Comparison of ENCODE assay signal across 29 cellular contexts in the genomic region with DNA sequence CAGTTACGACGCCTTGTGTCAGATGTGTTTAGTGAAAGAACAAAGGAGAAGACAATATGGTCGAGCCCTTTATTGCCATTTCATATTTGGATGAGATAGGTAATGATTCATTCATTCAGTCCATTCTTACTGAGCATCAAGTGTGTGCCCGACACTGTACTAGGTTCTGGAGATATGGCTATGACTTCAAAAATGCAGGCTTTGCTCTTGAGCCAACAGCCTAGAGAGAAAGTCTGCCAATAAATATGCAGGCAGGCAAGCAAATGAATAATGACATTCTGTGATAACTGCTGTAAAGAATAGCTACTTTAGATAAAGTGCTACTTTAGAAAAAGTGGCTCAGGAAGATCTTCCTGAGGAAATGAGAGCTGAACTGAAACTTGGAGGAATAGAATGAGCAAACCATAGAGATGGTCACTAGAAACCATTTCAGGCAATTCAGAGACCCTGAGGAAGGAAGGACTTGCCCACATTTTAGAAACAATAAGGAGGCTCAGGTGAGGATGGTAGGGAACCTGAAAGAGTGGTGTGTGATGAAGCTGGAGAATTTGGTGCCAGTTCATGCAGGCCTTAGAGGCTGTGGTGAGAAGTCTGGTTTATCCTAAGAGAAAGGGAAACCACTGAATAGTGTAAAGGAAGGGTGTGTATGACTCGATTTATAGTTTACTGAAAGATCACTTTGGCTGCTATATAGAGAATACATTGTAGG.
DNase-seq lines count a peak whose midpoint lies in the region; ATAC-seq, FAIRE-seq and TF ChIP-seq lines count a peak whose summit lies in the region.
"Had no signal": no experiment of that assay in that cellular context is flagged by ENCODE, and none has a peak within 500 bp of the region (broad histone marks: within the 10 kb centered on the region; RNA-seq: fewer than 3 reads in every experiment).

No MANE protein-coding gene starts in this region.

- ATAC-seq in CD8-positive, alpha-beta T cell = no peak
- ATAC-seq in pancreas = peak in 3 of 4 donors; percentile 50 to 59 (median 58)

- H2BK15ac ChIP-seq in mesendoderm (replicated peaks; ENCODE audit: low read depth) = no peak overlapping the region

- no peak for TF ChIP-seq CTCF in CD8-positive, alpha-beta T cell (IDR thresholded peaks at IDR 0.05)
- TF ChIP-seq CTCF in esophagus muscularis mucosa (IDR thresholded peaks at IDR 0.05) = no peak
- TF ChIP-seq CTCF in pancreas (IDR thresholded peaks at IDR 0.05) = no peak
- no peak for TF ChIP-seq CTCF in HFFc6 (IDR thresholded peaks at IDR 0.05)

- no peak overlapping the region for H4K8ac ChIP-seq in mesendoderm (ENCODE audit: low read depth, low read length)

- peaks cover 52% of the 10 kb centered on the region for H3K36me3 Mint-ChIP-seq in activated naive CD4-positive, alpha-beta T cell treated with anti-CD3 and anti-CD28 coated beads, Interleukin-2, amount 10 ng/mL, durations not matched to agents 7 days and 5 days
- peaks cover 46% of the 10 kb centered on the region for H3K36me3 Mint-ChIP-seq in CD8-positive, alpha-beta T cell
- H3K36me3 Mint-ChIP-seq in HFFc6 (ENCODE audit: low read depth) = peaks cover 14% of the 10 kb centered on the region

- H3K23ac ChIP-seq in mesendoderm (ENCODE audit: low read length) = no peak overlapping the region

- TF ChIP-seq EP300 in esophagus muscularis mucosa (IDR thresholded peaks at IDR 0.05) = no peak

- no peak for FAIRE-seq in pancreas (lab: Jason Lieb, UNC)
- FAIRE-seq: D721Med, GM12892, kidney, small intestine had no signal

- no peaks in the 10 kb centered on the region for H3K79me2 ChIP-seq in mesendoderm (ENCODE audit: control insufficient read depth, insufficient read depth, low read length)

- no peak for TF ChIP-seq POLR2A in esophagus muscularis mucosa (IDR thresholded peaks at IDR 0.05; ENCODE audit: low read depth)

- H3K36me3 ChIP-seq in CD8-positive, alpha-beta T cell (ENCODE audit: insufficient read depth, low read length) = peaks cover 4% of the 10 kb centered on the region
- H3K36me3 ChIP-seq in esophagus muscularis mucosa (peaks cover 0 to 49% (median 17%) of the 10 kb centered on the region in 4 donors), pancreas (no peaks in the 10 kb centered on the region), mesendoderm (ENCODE audit: control insufficient read depth, insufficient read depth, low read length) (no peaks in the 10 kb centered on the region)
- H3K36me3 ChIP-seq: BE2C had no signal

- H2BK120ac ChIP-seq in mesendoderm (ENCODE audit: low read depth, low read length) = no peak overlapping the region

- H2AK5ac ChIP-seq in mesendoderm (ENCODE audit: low read length) = no peak overlapping the region

- H3K4me3 ChIP-seq in CD8-positive, alpha-beta T cell (ENCODE audit: low read depth, low read length) = no peak overlapping the region
- H3K4me3 ChIP-seq in esophagus muscularis mucosa (no peak overlapping the region), pancreas (no peak overlapping the region), mesendoderm (ENCODE audit: low read length) (no peak overlapping the region)
- H3K4me3 ChIP-seq: ascending aorta, lung, Peyer's patch, SJCRH30, upper lobe of right lung had no signal

- POLR2A ChIA-PET in CD8-positive, alpha-beta T cell (lab: Charles Lee) = no interaction called here

- H3K56ac ChIP-seq in mesendoderm (ENCODE audit: low read length) = no peak overlapping the region

- H3K4me1 ChIP-seq in CD8-positive, alpha-beta T cell (ENCODE audit: insufficient read depth, low read length) = no peaks in the 10 kb centered on the region
- peaks cover 10 to 46% (median 43%) of the 10 kb centered on the region in 4 donors for H3K4me1 ChIP-seq in esophagus muscularis mucosa
- H3K4me1 ChIP-seq in pancreas = peaks cover 0 to 15% (median 13%) of the 10 kb centered on the region in 3 donors
- no peaks in the 10 kb centered on the region for H3K4me1 ChIP-seq in mesendoderm (ENCODE audit: control insufficient read depth, low read depth, low read length)
- H3K4me1 ChIP-seq: BE2C, Peyer's patch, SJCRH30 had no signal

- H3K4me2 ChIP-seq in mesendoderm (ENCODE audit: low read length) = no peak overlapping the region

- H3K27me3 Mint-ChIP-seq in activated naive CD4-positive, alpha-beta T cell treated with anti-CD3 and anti-CD28 coated beads, Interleukin-2, amount 10 ng/mL, durations not matched to agents 7 days and 5 days = no peaks in the 10 kb centered on the region
- H3K27me3 Mint-ChIP-seq in CD8-positive, alpha-beta T cell (ENCODE audit: low read depth) = no peaks in the 10 kb centered on the region
- peaks cover 2% of the 10 kb centered on the region for H3K27me3 Mint-ChIP-seq in HFFc6 (ENCODE audit: insufficient read depth)
- H3K27me3 Mint-ChIP-seq: central memory CD8-positive, alpha-beta T cell had no signal

- no peak overlapping the region for H4K5ac ChIP-seq in mesendoderm (ENCODE audit: low read length)

- no peak overlapping the region for H3K9ac ChIP-seq in mesendoderm (ENCODE audit: low read length)

- intact Hi-C loops in CD8-positive, alpha-beta T cell (cut with DNase I, micrococcal nuclease) = no loop called here
- intact Hi-C loops in esophagus muscularis mucosa (cut with DNase I) (no loop called here), pancreas (cut with DNase I) (no loop called here)

- H2BK5ac ChIP-seq in mesendoderm (ENCODE audit: low read length) = no peak overlapping the region

- H3K9me3 ChIP-seq in CD8-positive, alpha-beta T cell (ENCODE audit: low read length) = no peaks in the 10 kb centered on the region
- H3K9me3 ChIP-seq in esophagus muscularis mucosa = no peaks in the 10 kb centered on the region
- H3K9me3 ChIP-seq in pancreas = no peaks in the 10 kb centered on the region
- H3K9me3 ChIP-seq: ascending aorta, BE2C, Peyer's patch, upper lobe of right lung had no signal

- H3K4ac ChIP-seq in mesendoderm (ENCODE audit: low read depth, low read length) = no peak overlapping the region

- no peaks in the 10 kb centered on the region for H3K27me3 ChIP-seq in CD8-positive, alpha-beta T cell (ENCODE audit: insufficient read depth, low read length)
- H3K27me3 ChIP-seq in esophagus muscularis mucosa (no peaks in the 10 kb centered on the region), pancreas (no peaks in the 10 kb centered on the region), mesendoderm (ENCODE audit: insufficient read depth, low read length, poor library complexity) (no peaks in the 10 kb centered on the region)
- H3K27me3 ChIP-seq: ascending aorta, BE2C, Peyer's patch, SJCRH30, upper lobe of right lung had no signal

- H3K4me3 Mint-ChIP-seq in activated naive CD4-positive, alpha-beta T cell treated with anti-CD3 and anti-CD28 coated beads, Interleukin-2, amount 10 ng/mL, durations not matched to agents 7 days and 5 days = no peak overlapping the region
- H3K4me3 Mint-ChIP-seq in CD8-positive, alpha-beta T cell = no peak overlapping the region
- H3K4me3 Mint-ChIP-seq in HFFc6 = no peak overlapping the region
- H3K4me3 Mint-ChIP-seq: central memory CD8-positive, alpha-beta T cell had no signal

- WGBS in esophagus muscularis mucosa = 72% methylated on average over 5 of the region's 5 CpGs
- 69 to 72% methylated on average over 5 of the region's 5 CpGs for WGBS in pancreas, 2 donors
- WGBS in mesendoderm (ENCODE audit: extremely low coverage, insufficient coverage, low lambda C conversion rate) = no CpG with 5 or more reads among the region's 5 CpGs

- peak overlapping the region; percentile 19 for H3K27ac Mint-ChIP-seq in activated naive CD4-positive, alpha-beta T cell treated with anti-CD3 and anti-CD28 coated beads, Interleukin-2, amount 10 ng/mL, durations not matched to agents 7 days and 5 days
- H3K27ac Mint-ChIP-seq in CD8-positive, alpha-beta T cell = peak overlapping the region; percentile 12
- no peak overlapping the region for H3K27ac Mint-ChIP-seq in HFFc6

- H3K4me1 Mint-ChIP-seq in activated naive CD4-positive, alpha-beta T cell treated with anti-CD3 and anti-CD28 coated beads, Interleukin-2, amount 10 ng/mL, durations not matched to agents 7 days and 5 days = peaks cover 31% of the 10 kb centered on the region
- H3K4me1 Mint-ChIP-seq in CD8-positive, alpha-beta T cell (ENCODE audit: low read depth) = peaks cover 16% of the 10 kb centered on the region
- no peaks in the 10 kb centered on the region for H3K4me1 Mint-ChIP-seq in HFFc6 (ENCODE audit: low read depth)

- H3K18ac ChIP-seq in mesendoderm (ENCODE audit: low read length) = no peak overlapping the region

- H3K27ac ChIP-seq in CD8-positive, alpha-beta T cell (ENCODE audit: low read depth, low read length) = no peak overlapping the region
- peak overlapping the region; percentile 3 to 38 (median 12) for H3K27ac ChIP-seq in esophagus muscularis mucosa (replicated peaks in 1 of 4)
- H3K27ac ChIP-seq in pancreas = no peak overlapping the region
- no peak overlapping the region for H3K27ac ChIP-seq in mesendoderm (ENCODE audit: low read depth, low read length)
- H3K27ac ChIP-seq: ascending aorta, Peyer's patch, SJCRH30, upper lobe of right lung, VCaP had no signal

- peaks cover 8% of the 10 kb centered on the region for H3K9me3 Mint-ChIP-seq in activated naive CD4-positive, alpha-beta T cell treated with anti-CD3 and anti-CD28 coated beads, Interleukin-2, amount 10 ng/mL, durations not matched to agents 7 days and 5 days
- H3K9me3 Mint-ChIP-seq in CD8-positive, alpha-beta T cell = no peaks in the 10 kb centered on the region
- H3K9me3 Mint-ChIP-seq in HFFc6 = no peaks in the 10 kb centered on the region
- H3K9me3 Mint-ChIP-seq: central memory CD8-positive, alpha-beta T cell had no signal

- CTCF ChIA-PET in activated naive CD4-positive, alpha-beta T cell treated with anti-CD3 and anti-CD28 coated beads, Interleukin-2, amount 10 ng/mL, durations not matched to agents 7 days and 5 days (lab: Charles Lee) = interaction anchor here (0.8 to 1.6 kb wide), 2 partner anchors 10 to 53 kb away, joined by 3 to 4 read pairs; no protein-coding TSS in a partner anchor
- CTCF ChIA-PET in CD8-positive, alpha-beta T cell (lab: Charles Lee) = no interaction called here

- no peaks in the 10 kb centered on the region for H3K79me1 ChIP-seq in mesendoderm (ENCODE audit: low read length)

- no peak for DNase-seq in activated naive CD4-positive, alpha-beta T cell treated with anti-CD3 and anti-CD28 coated beads, Interleukin-2, amount 10 ng/mL, durations not matched to agents 7 days and 5 days
- DNase-seq in activated naive CD4-positive, alpha-beta T cell treated with Interleukin-2 at 50 U/mL for 16 hours = no peak
- DNase-seq in CD8-positive, alpha-beta T cell = no peak
- DNase-seq in esophagus muscularis mucosa (ENCODE audit: extremely low spot score) = no peak
- DNase-seq in pancreas = no peak
- DNase-seq in HK-2 (ENCODE audit: unreplicated experiment) = no peak
- no peak for DNase-seq in mesendoderm
- DNase-seq in HFFc6 = no peak
- DNase-seq: activated gamma-delta T cell; BE2C; EL; glutamatergic neuron; H7; kidney; NCI-H1092 treated with DMSO at 0.1 percent for 48 hours; NCI-H187 treated with DMSO at 0.1 percent for 48 hours; NCI-H526 treated with DMSO at 0.1 percent for 48 hours; nucleus accumbens; Peyer's patch; SJCRH30; small intestine; stimulated activated CD4-positive, alpha-beta T cell treated with anti-CD3 and anti-CD28 coated beads, Interleukin-1b, Interleukin-23, amount 100 ng/mL, for 48 hours; upper lobe of right lung had no signal

Comparison
In these comparisons a context has a peak if more than half of its experiments do, and no peak if none do; other contexts are left out.
1. H3K27ac ChIP-seq: peak in esophagus muscularis mucosa (4 of 4); none in CD8-positive, alpha-beta T cell (single experiment), pancreas (0 of 4) and mesendoderm (single experiment).